28 cellular contexts compared by ENCODE assay signal in genomic region chr7:81416648-81417047, GRCh38.
DNase-seq lines count a peak whose midpoint lies in the region; ATAC-seq and TF ChIP-seq lines count a peak whose summit lies in the region.
"Had no signal": no experiment of that assay in that cellular context is flagged by ENCODE, and none has a peak within 500 bp of the region (broad histone marks: within the 10 kb centered on the region; RNA-seq: fewer than 3 reads in every experiment).

No MANE protein-coding gene starts in this region.

- no peak overlapping the region for H3K27ac ChIP-seq in IMR-90 (ENCODE audit: insufficient read depth, low read length)
- H3K27ac ChIP-seq in PC-3 (ENCODE audit: low read length), result peak overlapping the region; percentile 6
- H3K27ac ChIP-seq in gastrocnemius medialis, result no peak overlapping the region
- H3K27ac ChIP-seq: ascending aorta, cardiac muscle cell, colonic mucosa, epithelial cell of prostate had no signal

- no peak for TF ChIP-seq RAD21 in IMR-90 (IDR thresholded peaks at IDR 0.05; ENCODE audit: low read length)

- TF ChIP-seq POLR2A in IMR-90 (IDR thresholded peaks at IDR 0.05; ENCODE audit: low read depth, low read length) (no peak), gastrocnemius medialis (IDR thresholded peaks at IDR 0.05) (no peak)

- no peaks in the 10 kb centered on the region for H3K27me3 ChIP-seq in IMR-90 (ENCODE audit: control insufficient read depth, insufficient read depth, low read length)
- H3K27me3 ChIP-seq in PC-3 (ENCODE audit: low read length), result no peaks in the 10 kb centered on the region
- no peaks in the 10 kb centered on the region for H3K27me3 ChIP-seq in gastrocnemius medialis
- H3K27me3 ChIP-seq: ascending aorta, cardiac muscle cell, colonic mucosa had no signal

- no peak overlapping the region for H2AFZ ChIP-seq in IMR-90 (replicated peaks; ENCODE audit: low read length, poor library complexity)
- 0 out of 2 replicates have a peak overlapping the region, but pooled peaks have one; percentile 10 for H2AFZ ChIP-seq in PC-3 (ENCODE audit: low read length)

- H3K4ac ChIP-seq in IMR-90 (ENCODE audit: low read depth, low read length), result no peak overlapping the region

- H3K36me3 Mint-ChIP-seq in stimulated activated memory B cell treated with anti-CD40 and anti-IgM and Interleukin-4, amounts not matched to agents 10 μg/mL and 1 μg/mL and 100 μg/mL, for 72 hours, result no peaks in the 10 kb centered on the region
- no peaks in the 10 kb centered on the region for H3K36me3 Mint-ChIP-seq in progenitor cell of endocrine pancreas (ENCODE audit: insufficient read depth)
- H3K36me3 Mint-ChIP-seq: activated naive CD8-positive, alpha-beta T cell treated with anti-CD3 and anti-CD28 coated beads, Interleukin-2, amount 10 ng/mL, durations not matched to agents 7 days and 5 days; naive thymus-derived CD8-positive, alpha-beta T cell had no signal

- H2AK9ac ChIP-seq in IMR-90 (replicated peaks; ENCODE audit: low read depth, low read length, poor library complexity), result no peak overlapping the region

- no peaks in the 10 kb centered on the region for H3K9me1 ChIP-seq in IMR-90 (ENCODE audit: insufficient read depth, low read length)

- TF ChIP-seq CTCF in IMR-90 (conservative IDR thresholded peaks at IDR 0.05; ENCODE audit: low read depth, low read length), result no peak
- TF ChIP-seq CTCF in PC-3 (conservative IDR thresholded peaks at IDR 0.05; ENCODE audit: low read depth, low read length), result no peak
- no peak for TF ChIP-seq CTCF in omental fat pad (IDR thresholded peaks at IDR 0.05)
- TF ChIP-seq CTCF in progenitor cell of endocrine pancreas (IDR thresholded peaks at IDR 0.05; ENCODE audit: unreplicated experiment), result no peak
- no peak for TF ChIP-seq CTCF in gastrocnemius medialis (IDR thresholded peaks at IDR 0.05 in 4 of 5, conservative IDR thresholded peaks at IDR 0.05 in 1 of 5)

- H3K36me3 ChIP-seq in IMR-90 (ENCODE audit: control insufficient read depth, insufficient read depth, low read length) (no peaks in the 10 kb centered on the region), PC-3 (ENCODE audit: low read depth, low read length) (no peaks in the 10 kb centered on the region), gastrocnemius medialis (no peaks in the 10 kb centered on the region)
- H3K36me3 ChIP-seq: ascending aorta, cardiac muscle cell, colonic mucosa, HAP-1 had no signal

- H2BK15ac ChIP-seq in IMR-90 (ENCODE audit: low read depth, low read length), result no peak overlapping the region

- no peak overlapping the region for H3K4me3 Mint-ChIP-seq in stimulated activated memory B cell treated with anti-CD40 and anti-IgM and Interleukin-4, amounts not matched to agents 10 μg/mL and 1 μg/mL and 100 μg/mL, for 72 hours
- H3K4me3 Mint-ChIP-seq in progenitor cell of endocrine pancreas (ENCODE audit: low read depth), result no peak overlapping the region
- H3K4me3 Mint-ChIP-seq: activated CD4-positive, alpha-beta T cell treated with anti-CD3 and anti-CD28 coated beads, Interleukin-2, amount 10 ng/mL, durations not matched to agents 24 days and 14 days; activated naive CD8-positive, alpha-beta T cell treated with anti-CD3 and anti-CD28 coated beads, Interleukin-2, amount 10 ng/mL, durations not matched to agents 7 days and 5 days; naive thymus-derived CD8-positive, alpha-beta T cell; T-helper 2 cell treated with Interferon-gamma antibody and Interleukin-4, amounts not matched to agents 5 μg/mL and 100 μg/mL, for 36 hours had no signal

- peak overlapping the region; percentile 20; the same call in 1 of the 2 replicates for H3K18ac ChIP-seq in IMR-90 (ENCODE audit: low read depth, low read length)

- CTCF ChIA-PET in IMR-90 (lab: Yijun Ruan, JAX) (no interaction called here), PC-3 (lab: Charles Lee) (no interaction called here)

- in situ Hi-C loops in IMR-90 (cut with MboI; ENCODE audit: low sequenced_read_pairs) (no loop called here), gastrocnemius medialis (cut with MboI; ENCODE audit: low sequenced_read_pairs in 4 of 4) (no loop called here)

- no peak overlapping the region for H3K14ac ChIP-seq in IMR-90 (replicated peaks; ENCODE audit: low read depth, low read length)

- no peak overlapping the region for H4K8ac ChIP-seq in IMR-90 (ENCODE audit: low read depth in 2 of 2, low read length in 2 of 2)

- no peaks in the 10 kb centered on the region for H3K9me3 ChIP-seq in IMR-90 (ENCODE audit: control insufficient read depth, insufficient read depth, low read length)
- H3K9me3 ChIP-seq in PC-3 (ENCODE audit: low read length), result no peaks in the 10 kb centered on the region
- H3K9me3 ChIP-seq in gastrocnemius medialis, result no peaks in the 10 kb centered on the region
- H3K9me3 ChIP-seq: ascending aorta, colonic mucosa, HAP-1 had no signal

- WGBS in IMR-90 (ENCODE audit: extremely low coverage in 2 of 2, insufficient read length in 1 of 2), 2 experiments, result 80% methylated on average over 1 of the region's 1 CpG; no CpG with 5 or more reads in 1 of the 2 experiments

- H3F3A ChIP-seq in PC-3 (ENCODE audit: low read length, unreplicated experiment), result no peaks in the 10 kb centered on the region

- DNase-seq in IMR-90, result no peak
- no peak for DNase-seq in PC-3
- peak; percentile 30 for DNase-seq in renal cortical epithelial cell (ENCODE audit: low read depth)
- no peak for DNase-seq in omental fat pad (ENCODE audit: low spot score)
- DNase-seq in progenitor cell of endocrine pancreas (ENCODE audit: low spot score, unreplicated experiment), result no peak
- no peak for DNase-seq in gastrocnemius medialis
- DNase-seq: activated CD4-positive, alpha-beta T cell treated with anti-CD3 and anti-CD28 coated beads, Interleukin-2, amount 10 ng/mL, durations not matched to agents 24 days and 14 days; activated gamma-delta T cell; activated naive CD8-positive, alpha-beta T cell treated with anti-CD3 and anti-CD28 coated beads, Interleukin-2, amount 10 ng/mL, durations not matched to agents 7 days and 5 days; activated T-cell treated with anti-CD3 and anti-CD28 coated beads, Interleukin-2, amount 50 U/mL, for 1 hour; C1 segment of cervical spinal cord; colonic mucosa; effector CD8-positive, alpha-beta T cell; glutamatergic neuron; KG1; MM.1S; naive thymus-derived CD8-positive, alpha-beta T cell; NCI-H1694 treated with DMSO at 0.1 percent for 48 hours; NCI-H69; substantia nigra had no signal

- H2BK120ac ChIP-seq in IMR-90 (ENCODE audit: low read depth, low read length), result no peak overlapping the region

- no peaks in the 10 kb centered on the region for H3K79me2 ChIP-seq in PC-3 (ENCODE audit: low read length)

- POLR2A ChIA-PET in IMR-90 (lab: Charles Lee; ENCODE audit: unreplicated experiment) (no interaction called here), PC-3 (lab: Charles Lee; ENCODE audit: unreplicated experiment) (no interaction called here)

- no peaks in the 10 kb centered on the region for H3K9me2 ChIP-seq in PC-3 (replicated peaks; ENCODE audit: low read length)

- no peak overlapping the region for H2BK5ac ChIP-seq in IMR-90 (ENCODE audit: low read depth, low read length, poor library complexity, severe bottlenecking)

- H3K9ac ChIP-seq in IMR-90 (ENCODE audit: low read depth, low read length), result no peak overlapping the region
- H3K9ac ChIP-seq in PC-3 (ENCODE audit: low read length), result no peak overlapping the region

- H3K56ac ChIP-seq in IMR-90 (ENCODE audit: extremely low read depth, insufficient read depth, low read length), result no peak overlapping the region

- peaks cover 7% of the 10 kb centered on the region for H3K9me3 Mint-ChIP-seq in stimulated activated memory B cell treated with anti-CD40 and anti-IgM and Interleukin-4, amounts not matched to agents 10 μg/mL and 1 μg/mL and 100 μg/mL, for 72 hours
- H3K9me3 Mint-ChIP-seq in progenitor cell of endocrine pancreas (ENCODE audit: low read depth), result peaks cover 2% of the 10 kb centered on the region
- H3K9me3 Mint-ChIP-seq: activated CD4-positive, alpha-beta T cell treated with anti-CD3 and anti-CD28 coated beads, Interleukin-2, amount 10 ng/mL, durations not matched to agents 24 days and 14 days; activated naive CD8-positive, alpha-beta T cell treated with anti-CD3 and anti-CD28 coated beads, Interleukin-2, amount 10 ng/mL, durations not matched to agents 7 days and 5 days; T-helper 2 cell treated with Interferon-gamma antibody and Interleukin-4, amounts not matched to agents 5 μg/mL and 100 μg/mL, for 36 hours had no signal

- H3K79me1 ChIP-seq in IMR-90 (ENCODE audit: low read depth in 1 of 2, low read length in 2 of 2), result no peaks in the 10 kb centered on the region

- dilution Hi-C loops in IMR-90 (cut with HindIII; ENCODE audit: low sequenced_read_pairs, unreplicated experiment), result no loop called here

- H4K91ac ChIP-seq in IMR-90 (ENCODE audit: insufficient read depth, low read depth, low read length), result no peak overlapping the region

- peak overlapping the region; percentile 3; the same call in 1 of the 2 replicates for H2BK20ac ChIP-seq in IMR-90 (ENCODE audit: low read depth, low read length)

- H4K20me1 ChIP-seq in IMR-90 (ENCODE audit: insufficient read depth, low read length), result no peaks in the 10 kb centered on the region
- H4K20me1 ChIP-seq in PC-3 (ENCODE audit: low read length), result no peaks in the 10 kb centered on the region

- no peaks in the 10 kb centered on the region for H3K4me1 Mint-ChIP-seq in stimulated activated memory B cell treated with anti-CD40 and anti-IgM and Interleukin-4, amounts not matched to agents 10 μg/mL and 1 μg/mL and 100 μg/mL, for 72 hours
- peaks cover 12% of the 10 kb centered on the region for H3K4me1 Mint-ChIP-seq in progenitor cell of endocrine pancreas (ENCODE audit: low read depth)
- H3K4me1 Mint-ChIP-seq: activated CD4-positive, alpha-beta T cell treated with anti-CD3 and anti-CD28 coated beads, Interleukin-2, amount 10 ng/mL, durations not matched to agents 24 days and 14 days; activated naive CD8-positive, alpha-beta T cell treated with anti-CD3 and anti-CD28 coated beads, Interleukin-2, amount 10 ng/mL, durations not matched to agents 7 days and 5 days; naive thymus-derived CD8-positive, alpha-beta T cell had no signal

- H3K27me3 Mint-ChIP-seq in stimulated activated memory B cell treated with anti-CD40 and anti-IgM and Interleukin-4, amounts not matched to agents 10 μg/mL and 1 μg/mL and 100 μg/mL, for 72 hours, result no peaks in the 10 kb centered on the region
- no peaks in the 10 kb centered on the region for H3K27me3 Mint-ChIP-seq in progenitor cell of endocrine pancreas
- H3K27me3 Mint-ChIP-seq: activated CD4-positive, alpha-beta T cell treated with anti-CD3 and anti-CD28 coated beads, Interleukin-2, amount 10 ng/mL, durations not matched to agents 24 days and 14 days; activated naive CD8-positive, alpha-beta T cell treated with anti-CD3 and anti-CD28 coated beads, Interleukin-2, amount 10 ng/mL, durations not matched to agents 7 days and 5 days had no signal

- no peak overlapping the region for H2AK5ac ChIP-seq in IMR-90 (ENCODE audit: low read depth, low read length)

- H4K5ac ChIP-seq in IMR-90 (ENCODE audit: low read depth, low read length), result no peak overlapping the region

- ATAC-seq in GM18858 (IDR thresholded peaks at IDR 0.05; ENCODE audit: unreplicated experiment) (peak; percentile 41), IMR-90 (ENCODE audit: low read depth) (no peak), PC-3 (no peak), omental fat pad (ENCODE audit: low FRiP score) (no peak), gastrocnemius medialis (no peak)
- ATAC-seq in stimulated activated memory B cell treated with anti-CD40 and anti-IgM and Interleukin-4, amounts not matched to agents 10 μg/mL and 1 μg/mL and 100 μg/mL, for 72 hours, result no peak
- ATAC-seq: naive thymus-derived CD8-positive, alpha-beta T cell; Right ventricle myocardium inferior had no signal

- H3K4me3 ChIP-seq in IMR-90 (ENCODE audit: insufficient read depth, low read depth, low read length), result no peak overlapping the region
- no peak overlapping the region for H3K4me3 ChIP-seq in PC-3 (ENCODE audit: low read length)
- no peak overlapping the region for H3K4me3 ChIP-seq in gastrocnemius medialis
- H3K4me3 ChIP-seq: ascending aorta, cardiac muscle cell, colonic mucosa, HAP-1 had no signal

- no TSS peak for BruUV-seq in IMR-90 (replicated peaks; lab: Mats Ljungman, UMichigan)
- no TSS peak for BruUV-seq in PC-3 (replicated peaks; lab: Mats Ljungman, UMichigan)

- no peak overlapping the region for H3K27ac Mint-ChIP-seq in stimulated activated memory B cell treated with anti-CD40 and anti-IgM and Interleukin-4, amounts not matched to agents 10 μg/mL and 1 μg/mL and 100 μg/mL, for 72 hours
- H3K27ac Mint-ChIP-seq in progenitor cell of endocrine pancreas, result no peak overlapping the region
- H3K27ac Mint-ChIP-seq: activated CD4-positive, alpha-beta T cell treated with anti-CD3 and anti-CD28 coated beads, Interleukin-2, amount 10 ng/mL, durations not matched to agents 24 days and 14 days; activated naive CD8-positive, alpha-beta T cell treated with anti-CD3 and anti-CD28 coated beads, Interleukin-2, amount 10 ng/mL, durations not matched to agents 7 days and 5 days; naive thymus-derived CD8-positive, alpha-beta T cell; T-helper 2 cell treated with Interferon-gamma antibody and Interleukin-4, amounts not matched to agents 5 μg/mL and 100 μg/mL, for 36 hours had no signal

- no peak overlapping the region for H3K23ac ChIP-seq in IMR-90 (ENCODE audit: low read depth, low read length)

- H3K4me2 ChIP-seq in IMR-90 (ENCODE audit: low read depth, low read length) (no peak overlapping the region), PC-3 (ENCODE audit: low read length) (peak overlapping the region; percentile 5; the same call in 1 of the 2 replicates)

- H3K4me1 ChIP-seq in IMR-90 (ENCODE audit: control insufficient read depth, insufficient read depth, low read length), result no peaks in the 10 kb centered on the region; the same call in 1 of the 2 replicates
- H3K4me1 ChIP-seq in PC-3 (ENCODE audit: insufficient read depth, low read length), result peaks cover 33% of the 10 kb centered on the region
- no peaks in the 10 kb centered on the region for H3K4me1 ChIP-seq in gastrocnemius medialis
- H3K4me1 ChIP-seq: ascending aorta, colonic mucosa, HAP-1 had no signal

- intact Hi-C loops in IMR-90 (cut with micrococcal nuclease) (no loop called here), PC-3 (cut with micrococcal nuclease) (no loop called here), gastrocnemius medialis (cut with DNase I; ENCODE audit: low total_unique reads) (no loop called here)
